1 cellular context compared by ENCODE assay signal in genomic region chr13:29503041-29503837, GRCh38.
TF ChIP-seq lines count a peak whose summit lies in the region.

No MANE protein-coding gene starts in this region.

TF ChIP-seq in GM23338, 12 proteins besides CTCF, POLR2A, EP300 and RAD21 (continued from another document):
- no peak for TF ChIP-seq STAT1 (IDR thresholded peaks at IDR 0.05; ENCODE audit: unreplicated experiment)
- TF ChIP-seq POLR2AphosphoS5 (IDR thresholded peaks at IDR 0.05; ENCODE audit: low read depth), result no peak
- TF ChIP-seq CREB1 (CRISPR knock-in tag; IDR thresholded peaks at IDR 0.05; ENCODE audit: low read depth), result no peak
- no peak for TF ChIP-seq EZH2 (IDR thresholded peaks at IDR 0.05; ENCODE audit: low read depth, unreplicated experiment)
- TF ChIP-seq, protein P1, sequence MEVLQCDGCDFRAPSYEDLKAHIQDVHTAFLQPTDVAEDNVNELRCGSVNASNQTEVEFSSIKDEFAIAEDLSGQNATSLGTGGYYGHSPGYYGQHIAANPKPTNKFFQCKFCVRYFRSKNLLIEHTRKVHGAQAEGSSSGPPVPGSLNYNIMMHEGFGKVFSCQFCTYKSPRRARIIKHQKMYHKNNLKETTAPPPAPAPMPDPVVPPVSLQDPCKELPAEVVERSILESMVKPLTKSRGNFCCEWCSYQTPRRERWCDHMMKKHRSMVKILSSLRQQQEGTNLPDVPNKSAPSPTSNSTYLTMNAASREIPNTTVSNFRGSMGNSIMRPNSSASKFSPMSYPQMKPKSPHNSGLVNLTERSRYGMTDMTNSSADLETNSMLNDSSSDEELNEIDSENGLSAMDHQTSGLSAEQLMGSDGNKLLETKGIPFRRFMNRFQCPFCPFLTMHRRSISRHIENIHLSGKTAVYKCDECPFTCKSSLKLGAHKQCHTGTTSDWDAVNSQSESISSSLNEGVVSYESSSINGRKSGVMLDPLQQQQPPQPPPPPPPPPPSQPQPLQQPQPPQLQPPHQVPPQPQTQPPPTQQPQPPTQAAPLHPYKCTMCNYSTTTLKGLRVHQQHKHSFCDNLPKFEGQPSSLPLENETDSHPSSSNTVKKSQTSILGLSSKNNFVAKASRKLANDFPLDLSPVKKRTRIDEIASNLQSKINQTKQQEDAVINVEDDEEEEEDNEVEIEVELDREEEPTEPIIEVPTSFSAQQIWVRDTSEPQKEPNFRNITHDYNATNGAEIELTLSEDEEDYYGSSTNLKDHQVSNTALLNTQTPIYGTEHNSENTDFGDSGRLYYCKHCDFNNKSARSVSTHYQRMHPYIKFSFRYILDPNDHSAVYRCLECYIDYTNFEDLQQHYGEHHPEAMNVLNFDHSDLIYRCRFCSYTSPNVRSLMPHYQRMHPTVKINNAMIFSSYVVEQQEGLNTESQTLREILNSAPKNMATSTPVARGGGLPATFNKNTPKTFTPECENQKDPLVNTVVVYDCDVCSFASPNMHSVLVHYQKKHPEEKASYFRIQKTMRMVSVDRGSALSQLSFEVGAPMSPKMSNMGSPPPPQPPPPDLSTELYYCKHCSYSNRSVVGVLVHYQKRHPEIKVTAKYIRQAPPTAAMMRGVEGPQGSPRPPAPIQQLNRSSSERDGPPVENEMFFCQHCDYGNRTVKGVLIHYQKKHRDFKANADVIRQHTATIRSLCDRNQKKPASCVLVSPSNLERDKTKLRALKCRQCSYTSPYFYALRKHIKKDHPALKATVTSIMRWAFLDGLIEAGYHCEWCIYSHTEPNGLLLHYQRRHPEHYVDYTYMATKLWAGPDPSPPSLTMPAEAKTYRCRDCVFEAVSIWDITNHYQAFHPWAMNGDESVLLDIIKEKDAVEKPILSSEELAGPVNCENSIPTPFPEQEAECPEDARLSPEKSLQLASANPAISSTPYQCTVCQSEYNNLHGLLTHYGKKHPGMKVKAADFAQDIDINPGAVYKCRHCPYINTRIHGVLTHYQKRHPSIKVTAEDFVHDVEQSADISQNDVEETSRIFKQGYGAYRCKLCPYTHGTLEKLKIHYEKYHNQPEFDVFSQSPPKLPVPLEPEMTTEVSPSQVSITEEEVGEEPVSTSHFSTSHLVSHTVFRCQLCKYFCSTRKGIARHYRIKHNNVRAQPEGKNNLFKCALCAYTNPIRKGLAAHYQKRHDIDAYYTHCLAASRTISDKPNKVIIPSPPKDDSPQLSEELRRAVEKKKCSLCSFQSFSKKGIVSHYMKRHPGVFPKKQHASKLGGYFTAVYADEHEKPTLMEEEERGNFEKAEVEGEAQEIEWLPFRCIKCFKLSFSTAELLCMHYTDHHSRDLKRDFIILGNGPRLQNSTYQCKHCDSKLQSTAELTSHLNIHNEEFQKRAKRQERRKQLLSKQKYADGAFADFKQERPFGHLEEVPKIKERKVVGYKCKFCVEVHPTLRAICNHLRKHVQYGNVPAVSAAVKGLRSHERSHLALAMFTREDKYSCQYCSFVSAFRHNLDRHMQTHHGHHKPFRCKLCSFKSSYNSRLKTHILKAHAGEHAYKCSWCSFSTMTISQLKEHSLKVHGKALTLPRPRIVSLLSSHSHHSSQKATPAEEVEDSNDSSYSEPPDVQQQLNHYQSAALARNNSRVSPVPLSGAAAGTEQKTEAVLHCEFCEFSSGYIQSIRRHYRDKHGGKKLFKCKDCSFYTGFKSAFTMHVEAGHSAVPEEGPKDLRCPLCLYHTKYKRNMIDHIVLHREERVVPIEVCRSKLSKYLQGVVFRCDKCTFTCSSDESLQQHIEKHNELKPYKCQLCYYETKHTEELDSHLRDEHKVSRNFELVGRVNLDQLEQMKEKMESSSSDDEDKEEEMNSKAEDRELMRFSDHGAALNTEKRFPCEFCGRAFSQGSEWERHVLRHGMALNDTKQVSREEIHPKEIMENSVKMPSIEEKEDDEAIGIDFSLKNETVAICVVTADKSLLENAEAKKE (CRISPR knock-in tag; IDR thresholded peaks at IDR 0.05), result no peak
